ENCODE assay signal across 13 cellular contexts in genomic region chr2:25490220-25490619, GRCh38.
"Had no signal": no experiment of that assay in that cellular context is flagged by ENCODE, and none has a peak within 500 bp of the region (broad histone marks: within the 10 kb centered on the region; RNA-seq: fewer than 3 reads in every experiment).

No MANE protein-coding gene starts in this region.

- DNase-seq: activated CD4-positive, alpha-beta T cell treated with anti-CD3 and anti-CD28 coated beads, Interleukin-2, amount 10 ng/mL, durations not matched to agents 7 days and 5 days; activated CD8-positive, alpha-beta T cell treated with anti-CD3 and anti-CD28 coated beads, Interleukin-2, amount 10 ng/mL, durations not matched to agents 7 days and 5 days; colonic mucosa; heart left ventricle; pancreas; right cardiac atrium; stimulated activated CD4-positive, alpha-beta T cell treated with anti-CD3 and anti-CD28 coated beads, Interleukin-1b, Interleukin-23, amount 100 ng/mL, for 48 hours; transverse colon had no signal

- ATAC-seq: activated CD4-positive, CD25-positive, alpha-beta regulatory T cell treated with anti-CD3 and anti-CD28 coated beads, Interleukin-2, amount 50 U/mL, for 24 hours; activated CD8-positive, alpha-beta T cell treated with anti-CD3 and anti-CD28 coated beads, Interleukin-2, amount 10 ng/mL, durations not matched to agents 7 days and 5 days; activated T-helper 17 cell treated with anti-CD3 and anti-CD28 coated beads, Interleukin-2, amount 50 U/mL, for 72 hours; pancreas; right cardiac atrium; stimulated activated effector memory CD8-positive, alpha-beta T cell treated with anti-CD3 and anti-CD28 coated beads, Interleukin-12 subunit alpha, Interleukin-12 subunit beta, amount 100 ng/mL, for 72 hours had no signal

- FAIRE-seq: astrocyte, pancreas, urothelium cell line had no signal
